ENCODE assay signal across 15 cellular contexts in the genomic region with DNA sequence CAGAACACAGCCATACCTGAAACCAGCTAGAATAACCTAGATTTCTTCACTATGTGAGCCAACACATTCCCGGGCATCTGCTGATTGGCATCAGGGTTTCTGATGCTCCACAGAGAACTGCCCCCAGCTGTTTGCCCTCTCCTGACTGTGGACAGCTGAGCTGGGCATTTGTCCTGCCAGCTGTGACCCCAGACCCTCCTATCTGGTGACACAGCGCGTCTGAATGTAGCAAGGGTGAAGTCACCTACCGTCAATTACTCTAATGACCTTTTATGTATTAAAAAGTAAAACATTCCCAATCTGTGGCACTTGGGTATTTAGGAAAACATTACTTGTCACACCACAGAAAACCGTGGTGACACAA.
"Had no signal": no experiment of that assay in that cellular context is flagged by ENCODE, and none has a peak within 500 bp of the region (broad histone marks: within the 10 kb centered on the region; RNA-seq: fewer than 3 reads in every experiment).

No MANE protein-coding gene starts in this region.

- H3K27me3 ChIP-seq: brain microvascular endothelial cell, colonic mucosa, thyroid gland had no signal

- H3K4me1 ChIP-seq: colonic mucosa, left lung, thyroid gland had no signal

- H3K27ac ChIP-seq: brain microvascular endothelial cell, colonic mucosa, left lung, thyroid gland had no signal

- H3K4me3 ChIP-seq: colonic mucosa, left lung, thyroid gland had no signal

- FAIRE-seq: endometrium, kidney, urothelium cell line had no signal

- DNase-seq: activated CD4-positive, alpha-beta T cell treated with anti-CD3 and anti-CD28 coated beads, Interleukin-2, amount 10 ng/mL, durations not matched to agents 24 days and 14 days; activated naive CD4-positive, alpha-beta T cell treated with Interleukin-2 at 50 U/mL for 16 hours; brain microvascular endothelial cell; colonic mucosa; erythroblast; foreskin melanocyte; left lung; naive thymus-derived CD4-positive, alpha-beta T cell; stimulated activated CD4-positive, alpha-beta T cell treated with anti-CD3 and anti-CD28 coated beads, Interleukin-4, amount 100 ng/mL, for 4 hours; stimulated activated naive CD4-positive, alpha-beta T cell; T1000; thyroid gland had no signal

- H3K9me3 ChIP-seq: colonic mucosa, left lung, thyroid gland had no signal

- H3K36me3 ChIP-seq: brain microvascular endothelial cell, colonic mucosa, left lung, thyroid gland had no signal
